8 cellular contexts compared by ENCODE assay signal in the genomic region with DNA sequence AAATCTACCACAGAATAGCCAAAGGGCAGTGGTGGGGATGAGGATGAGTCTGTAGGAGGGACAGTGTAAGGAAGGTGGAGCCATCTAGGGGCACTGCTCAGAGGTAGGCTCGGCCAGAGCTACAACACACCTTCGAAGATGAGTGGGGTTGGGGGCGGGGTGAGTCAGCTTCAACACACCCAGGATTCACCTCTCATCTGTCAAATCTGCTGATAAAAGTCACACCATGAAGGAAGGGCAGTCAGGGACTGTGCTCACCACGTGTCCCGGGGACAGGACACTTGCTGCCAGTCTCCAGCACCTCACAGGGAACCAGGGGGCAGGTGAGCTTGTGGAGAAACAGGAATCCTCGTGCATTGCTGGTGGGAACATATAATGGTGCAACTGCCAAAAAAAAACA.
DNase-seq lines count a peak whose midpoint lies in the region; ATAC-seq and TF ChIP-seq lines count a peak whose summit lies in the region.

No MANE protein-coding gene starts in this region.

- no peaks in the 10 kb centered on the region for H3K27me3 Mint-ChIP-seq in mesothelial cell of epicardium (ENCODE audit: low read depth)
- H3K27me3 Mint-ChIP-seq in stimulated activated naive CD8-positive, alpha-beta T cell treated with anti-CD3 and anti-CD28 coated beads, Interleukin-15, Interleukin-2, amounts not matched to agents 100 ng/mL and 50 ng/mL, for 24 hours = no peaks in the 10 kb centered on the region

- H3K4me1 Mint-ChIP-seq in mesothelial cell of epicardium = peaks cover 53% of the 10 kb centered on the region
- H3K4me1 Mint-ChIP-seq in stimulated activated naive CD8-positive, alpha-beta T cell treated with anti-CD3 and anti-CD28 coated beads, Interleukin-15, Interleukin-2, amounts not matched to agents 100 ng/mL and 50 ng/mL, for 24 hours (ENCODE audit: low read depth) = peaks cover 98% of the 10 kb centered on the region

- TF ChIP-seq CTCF in mesothelial cell of epicardium (IDR thresholded peaks at IDR 0.05; ENCODE audit: unreplicated experiment) = no peak

- no peaks in the 10 kb centered on the region for H3K9me3 Mint-ChIP-seq in mesothelial cell of epicardium
- H3K9me3 Mint-ChIP-seq in stimulated activated naive CD8-positive, alpha-beta T cell treated with anti-CD3 and anti-CD28 coated beads, Interleukin-15, Interleukin-2, amounts not matched to agents 100 ng/mL and 50 ng/mL, for 24 hours = no peaks in the 10 kb centered on the region

- peak overlapping the region; percentile 73 for H3K27ac Mint-ChIP-seq in mesothelial cell of epicardium
- peak overlapping the region; percentile 87 for H3K27ac Mint-ChIP-seq in stimulated activated naive CD8-positive, alpha-beta T cell treated with anti-CD3 and anti-CD28 coated beads, Interleukin-15, Interleukin-2, amounts not matched to agents 100 ng/mL and 50 ng/mL, for 24 hours

- H3K4me3 Mint-ChIP-seq in mesothelial cell of epicardium = no peak overlapping the region
- peak overlapping the region; percentile 19 for H3K4me3 Mint-ChIP-seq in stimulated activated naive CD8-positive, alpha-beta T cell treated with anti-CD3 and anti-CD28 coated beads, Interleukin-15, Interleukin-2, amounts not matched to agents 100 ng/mL and 50 ng/mL, for 24 hours

- H3K36me3 Mint-ChIP-seq in mesothelial cell of epicardium = no peaks in the 10 kb centered on the region
- H3K36me3 Mint-ChIP-seq in stimulated activated naive CD8-positive, alpha-beta T cell treated with anti-CD3 and anti-CD28 coated beads, Interleukin-15, Interleukin-2, amounts not matched to agents 100 ng/mL and 50 ng/mL, for 24 hours (ENCODE audit: low read depth) = peaks cover 48% of the 10 kb centered on the region

- ATAC-seq in HG02759 (IDR thresholded peaks at IDR 0.05; ENCODE audit: unreplicated experiment) = no peak

- peak; percentile 87 for DNase-seq in activated effector memory CD4-positive, alpha-beta T cell treated with anti-CD3 and anti-CD28 coated beads, Interleukin-2, amount 50 U/mL, for 16 hours
- no peak for DNase-seq in activated effector memory CD4-positive, alpha-beta T cell treated with Interleukin-2 at 50 U/mL for 16 hours
- DNase-seq in activated T-helper 9 cell treated with anti-CD3 and anti-CD28 coated beads, Interleukin-2, amount 50 U/mL, for 16 hours (ENCODE audit: low read depth) = peak; percentile 44
- DNase-seq in mesothelial cell of epicardium (ENCODE audit: low spot score in 2 of 2, unreplicated experiment in 2 of 2) = no peak
- DNase-seq in NCI-H2107 treated with DMSO at 0.1 percent for 48 hours (lab: John Stamatoyannopoulos, UW; ENCODE audit: unreplicated experiment) = no peak
- DNase-seq in foreskin melanocyte = no peak

Comparison
In these comparisons a context has a peak if more than half of its experiments do, and no peak if none do; other contexts are left out.
1. DNase-seq: peak in activated effector memory CD4-positive, alpha-beta T cell treated with anti-CD3 and anti-CD28 coated beads, Interleukin-2, amount 50 U/mL, for 16 hours (single experiment) and activated T-helper 9 cell treated with anti-CD3 and anti-CD28 coated beads, Interleukin-2, amount 50 U/mL, for 16 hours (single experiment); none in activated effector memory CD4-positive, alpha-beta T cell treated with Interleukin-2 at 50 U/mL for 16 hours (single experiment), mesothelial cell of epicardium (0 of 2), NCI-H2107 treated with DMSO at 0.1 percent for 48 hours (single experiment) and foreskin melanocyte (single experiment).